1 cellular context compared by ENCODE assay signal in genomic region chr6:44338228-44339122, GRCh38.
TF ChIP-seq lines count a peak whose summit lies in the region.

No MANE protein-coding gene starts in this region.

TF ChIP-seq in K562, 482 proteins besides CTCF, POLR2A, EP300 and RAD21 (continued from another document and continues in another):
- TF ChIP-seq ESRRA (IDR thresholded peaks at IDR 0.05; ENCODE audit: borderline replicate concordance, low read depth) (peak; percentile 99), ETV6 (IDR thresholded peaks at IDR 0.05; ENCODE audit: borderline replicate concordance in 1 of 2, low read depth in 2 of 2, low read length in 1 of 2) (no peak), ETV6 (CRISPR knock-in tag; IDR thresholded peaks at IDR 0.05; ENCODE audit: borderline replicate concordance) (no peak), ZNF140 (CRISPR knock-in tag; IDR thresholded peaks at IDR 0.05) (no peak), ATF6 (CRISPR knock-in tag; IDR thresholded peaks at IDR 0.05) (no peak), RBM15 (IDR thresholded peaks at IDR 0.05; ENCODE audit: insufficient read depth, low read length) (no peak), ZNF609 (CRISPR knock-in tag; IDR thresholded peaks at IDR 0.05; ENCODE audit: borderline replicate concordance) (no peak), TEAD4 (IDR thresholded peaks at IDR 0.05; ENCODE audit: low read length) (peak; percentile 12; the same call in 1 of the 2 replicates), TEAD4 (CRISPR knock-in tag; IDR thresholded peaks at IDR 0.05; ENCODE audit: borderline replicate concordance) (no peak), MBD1 (CRISPR knock-in tag; IDR thresholded peaks at IDR 0.05) (no peak), DLX4 (CRISPR knock-in tag; IDR thresholded peaks at IDR 0.05) (no peak), POLR3G (IDR thresholded peaks at IDR 0.05; ENCODE audit: extremely low read depth, insufficient read length, insufficient replicate concordance) (no peak), PKNOX1 (IDR thresholded peaks at IDR 0.05) (no peak), SIX5 (IDR thresholded peaks at IDR 0.05; ENCODE audit: borderline replicate concordance in 1 of 2, insufficient read depth in 1 of 2, low read depth in 1 of 2, low read length in 2 of 2) (no peak), ETV5 (CRISPR knock-in tag; IDR thresholded peaks at IDR 0.05; ENCODE audit: low read depth) (0 out of 2 replicates have a peak, but pooled peaks have one; percentile 44), HSF4 (CRISPR knock-in tag; IDR thresholded peaks at IDR 0.05; ENCODE audit: borderline replicate concordance) (no peak), E2F1 (CRISPR knock-in tag; IDR thresholded peaks at IDR 0.05) (no peak), TFAP4 (CRISPR knock-in tag; IDR thresholded peaks at IDR 0.05; ENCODE audit: borderline replicate concordance) (no peak), KAT2B (IDR thresholded peaks at IDR 0.05; ENCODE audit: low read depth, low read length) (no peak), RNF219 (CRISPR knock-in tag; IDR thresholded peaks at IDR 0.05) (no peak), SREBF1 (IDR thresholded peaks at IDR 0.05; ENCODE audit: borderline replicate concordance, low read depth, low read length) (no peak), ZNF583 (CRISPR knock-in tag; IDR thresholded peaks at IDR 0.05) (no peak), NCOA6 (IDR thresholded peaks at IDR 0.05) (no peak), KLF1 (tag; IDR thresholded peaks at IDR 0.05) (no peak), MYC (IDR thresholded peaks at IDR 0.05; ENCODE audit: low read depth, low read length) (peak; percentile 40; the same call in 1 of the 2 replicates), MYC (CRISPR knock-in tag; IDR thresholded peaks at IDR 0.05; ENCODE audit: borderline replicate concordance, low read depth) (no peak), CTBP1 (IDR thresholded peaks at IDR 0.05; ENCODE audit: borderline replicate concordance) (peak; percentile 73), ZNF586 (CRISPR knock-in tag; conservative IDR thresholded peaks at IDR 0.05) (no peak), IRF9 (tag; IDR thresholded peaks at IDR 0.05) (no peak), CBX5 (IDR thresholded peaks at IDR 0.05; ENCODE audit: borderline replicate concordance, low read depth) (no peak; the same call in 1 of the 2 replicates), ZNF146 (CRISPR knock-in tag; IDR thresholded peaks at IDR 0.05; ENCODE audit: unreplicated experiment) (no peak), ZNF77 (CRISPR knock-in tag; IDR thresholded peaks at IDR 0.05) (no peak), BCLAF1 (IDR thresholded peaks at IDR 0.05; ENCODE audit: borderline replicate concordance in 1 of 2, control insufficient read depth in 1 of 2, low read depth in 2 of 2, low read length in 1 of 2) (no peak), ZNF830 (CRISPR knock-in tag; IDR thresholded peaks at IDR 0.05) (no peak), GMEB1 (CRISPR knock-in tag; IDR thresholded peaks at IDR 0.05) (no peak), FOXA1 (IDR thresholded peaks at IDR 0.05; ENCODE audit: borderline replicate concordance) (no peak), NEUROD1 (IDR thresholded peaks at IDR 0.05; ENCODE audit: borderline replicate concordance, low read depth, low read length, partially characterized antibody) (peak; percentile 56), SRF (CRISPR knock-in tag; IDR thresholded peaks at IDR 0.05) (no peak)
